In the genomic region with DNA sequence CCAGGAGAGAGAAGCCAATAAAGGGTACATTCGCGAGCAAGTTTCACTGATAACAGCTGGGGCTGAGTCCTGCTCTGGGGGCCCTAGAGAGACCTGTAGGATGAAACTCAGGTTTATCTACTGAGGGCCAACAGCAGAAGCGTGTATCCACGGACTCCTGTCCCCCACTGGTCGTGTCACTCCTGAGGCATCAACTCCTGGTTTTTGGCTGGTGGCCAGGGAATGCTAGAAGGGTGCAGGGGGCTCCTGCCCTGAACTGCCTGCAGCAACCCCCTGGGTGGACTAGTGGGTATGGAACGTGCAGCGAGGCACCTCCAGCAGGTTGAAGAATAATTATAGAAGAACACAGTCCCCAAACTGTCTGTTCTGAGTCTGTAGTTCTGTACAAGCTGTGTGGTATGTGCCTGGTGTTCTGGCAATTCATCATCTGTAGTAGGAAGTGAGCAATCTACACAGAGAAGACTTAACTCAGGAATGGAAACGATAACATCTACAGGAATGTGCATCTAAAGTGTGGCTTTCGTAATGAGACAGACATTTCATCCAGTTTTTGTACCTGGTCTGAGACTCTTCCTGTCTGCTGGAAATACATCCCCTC, we compare ENCODE assay signal across 12 cellular contexts.
A peak's percentile ranks its signal among the peaks of the same experiment; 100 is the strongest.
DNase-seq lines count a peak whose midpoint lies in the region; ATAC-seq and TF ChIP-seq lines count a peak whose summit lies in the region.
"Had no signal": no experiment of that assay in that cellular context is flagged by ENCODE, and none has a peak within 500 bp of the region (broad histone marks: within the 10 kb centered on the region; RNA-seq: fewer than 3 reads in every experiment).

No MANE protein-coding gene starts in this region.

- intact Hi-C loops in MCF 10A (cut with micrococcal nuclease) (no loop called here), breast epithelium (cut with DNase I; ENCODE audit: low total_unique reads) (no loop called here)

- H3K27me3 ChIP-seq in breast epithelium = no peaks in the 10 kb centered on the region

- peaks cover 36% of the 10 kb centered on the region for H3K4me1 Mint-ChIP-seq in MCF 10A (ENCODE audit: insufficient read depth, unreplicated experiment)
- H3K4me1 Mint-ChIP-seq in stimulated activated effector memory CD8-positive, alpha-beta T cell treated with anti-CD3 and anti-CD28 coated beads, Interleukin-12 subunit alpha, Interleukin-12 subunit beta, amount 100 ng/mL, for 72 hours = no peaks in the 10 kb centered on the region

- H3K27me3 Mint-ChIP-seq in MCF 10A (ENCODE audit: insufficient read depth, unreplicated experiment) = no peaks in the 10 kb centered on the region
- H3K27me3 Mint-ChIP-seq: CD4-positive, alpha-beta memory T cell had no signal

- no peak overlapping the region for H3K27ac ChIP-seq in breast epithelium
- 0 out of 2 replicates have a peak overlapping the region, but pooled peaks have one; percentile 2 for H3K27ac ChIP-seq in SK-N-MC
- H3K27ac ChIP-seq: coronary artery, prostate gland had no signal

- TF ChIP-seq POLR2A in breast epithelium (IDR thresholded peaks at IDR 0.05) = no peak

- H3K9me3 ChIP-seq in breast epithelium (no peaks in the 10 kb centered on the region), SK-N-MC (ENCODE audit: low read depth, low read length) (no peaks in the 10 kb centered on the region)
- H3K9me3 ChIP-seq: prostate gland had no signal

- peaks cover 7% of the 10 kb centered on the region for H3K9me3 Mint-ChIP-seq in MCF 10A (ENCODE audit: unreplicated experiment)
- H3K9me3 Mint-ChIP-seq in stimulated activated effector memory CD8-positive, alpha-beta T cell treated with anti-CD3 and anti-CD28 coated beads, Interleukin-12 subunit alpha, Interleukin-12 subunit beta, amount 100 ng/mL, for 72 hours = peaks cover 6% of the 10 kb centered on the region

- H3K27ac Mint-ChIP-seq in MCF 10A (ENCODE audit: low read depth, unreplicated experiment) = peak overlapping the region; percentile 52
- H3K27ac Mint-ChIP-seq in stimulated activated effector memory CD8-positive, alpha-beta T cell treated with anti-CD3 and anti-CD28 coated beads, Interleukin-12 subunit alpha, Interleukin-12 subunit beta, amount 100 ng/mL, for 72 hours = no peak overlapping the region
- H3K27ac Mint-ChIP-seq: CD4-positive, alpha-beta memory T cell had no signal

- H3K4me1 ChIP-seq in breast epithelium = no peaks in the 10 kb centered on the region
- H3K4me1 ChIP-seq: prostate gland had no signal

- no peak for TF ChIP-seq CTCF in MCF 10A (IDR thresholded peaks at IDR 0.05; ENCODE audit: unreplicated experiment)
- TF ChIP-seq CTCF in breast epithelium (IDR thresholded peaks at IDR 0.05) = no peak
- TF ChIP-seq CTCF in fibroblast of pulmonary artery (IDR thresholded peaks at IDR 0.05; ENCODE audit: low read length, missing control alignments) = no peak

- no peaks in the 10 kb centered on the region for H3K36me3 ChIP-seq in breast epithelium
- H3K36me3 ChIP-seq in SK-N-MC (ENCODE audit: insufficient read depth, low read length) = no peaks in the 10 kb centered on the region
- H3K36me3 ChIP-seq: prostate gland had no signal

- DNase-seq in MCF 10A (ENCODE audit: unreplicated experiment) (peak; percentile 51), breast epithelium (ENCODE audit: low spot score in 2 of 2) (no peak), SK-N-MC (ENCODE audit: low read depth, low spot score) (no peak), fibroblast of pulmonary artery (ENCODE audit: low read depth) (peak; percentile 85), medulla oblongata (ENCODE audit: extremely low spot score) (no peak)
- DNase-seq in stimulated activated effector memory CD8-positive, alpha-beta T cell treated with anti-CD3 and anti-CD28 coated beads, Interleukin-12 subunit alpha, Interleukin-12 subunit beta, amount 100 ng/mL, for 72 hours (ENCODE audit: low spot score in 2 of 2) = no peak
- no peak for DNase-seq in activated CD8-positive, alpha-beta memory T cell treated with anti-CD3 and anti-CD28 coated beads, Interleukin-2, amount 50 U/mL, for 4 hours
- DNase-seq: CD4-positive, alpha-beta memory T cell; NCI-H446 treated with DMSO at 0.1 percent for 48 hours had no signal

- H3K4me3 ChIP-seq in breast epithelium (no peak overlapping the region), SK-N-MC (no peak overlapping the region), fibroblast of pulmonary artery (replicated peaks; ENCODE audit: low read depth, low read length) (no peak overlapping the region)
- H3K4me3 ChIP-seq: coronary artery, prostate gland had no signal

- CTCF ChIA-PET in MCF 10A (lab: Yijun Ruan, JAX) = interaction anchor here (0.7 kb wide), 1 partner anchor 10 kb away, joined by 3 read pairs; no protein-coding TSS in a partner anchor

- no TSS peak for BruUV-seq in MCF 10A (replicated peaks; lab: Mats Ljungman, UMichigan)

- H3K4me3 Mint-ChIP-seq in MCF 10A (ENCODE audit: unreplicated experiment) = no peak overlapping the region
- H3K4me3 Mint-ChIP-seq in stimulated activated effector memory CD8-positive, alpha-beta T cell treated with anti-CD3 and anti-CD28 coated beads, Interleukin-12 subunit alpha, Interleukin-12 subunit beta, amount 100 ng/mL, for 72 hours = no peak overlapping the region
- H3K4me3 Mint-ChIP-seq: CD4-positive, alpha-beta memory T cell had no signal

- peaks cover 13% of the 10 kb centered on the region for H3K36me3 Mint-ChIP-seq in MCF 10A (ENCODE audit: insufficient read depth, unreplicated experiment)
- H3K36me3 Mint-ChIP-seq in stimulated activated effector memory CD8-positive, alpha-beta T cell treated with anti-CD3 and anti-CD28 coated beads, Interleukin-12 subunit alpha, Interleukin-12 subunit beta, amount 100 ng/mL, for 72 hours = no peaks in the 10 kb centered on the region

- POLR2A ChIA-PET in MCF 10A (lab: Yijun Ruan, JAX) = interaction anchor here (1.1 kb wide), 1 partner anchor 158 kb away, joined by 3 read pairs; no protein-coding TSS in a partner anchor

- no peak overlapping the region for H3K9ac ChIP-seq in SK-N-MC (ENCODE audit: insufficient read length)

- peak; percentile 16 for ATAC-seq in stimulated activated effector memory CD8-positive, alpha-beta T cell treated with anti-CD3 and anti-CD28 coated beads, Interleukin-12 subunit alpha, Interleukin-12 subunit beta, amount 100 ng/mL, for 72 hours
- ATAC-seq in GM21360 (IDR thresholded peaks at IDR 0.05; ENCODE audit: unreplicated experiment) = no peak

Comparison
In these comparisons a context has a peak if more than half of its experiments do, and no peak if none do; other contexts are left out.
1. DNase-seq: peak in MCF 10A (single experiment) and fibroblast of pulmonary artery (single experiment); none in breast epithelium (0 of 2), SK-N-MC (single experiment), stimulated activated effector memory CD8-positive, alpha-beta T cell treated with anti-CD3 and anti-CD28 coated beads, Interleukin-12 subunit alpha, Interleukin-12 subunit beta, amount 100 ng/mL, for 72 hours (0 of 2), medulla oblongata (single experiment) and activated CD8-positive, alpha-beta memory T cell treated with anti-CD3 and anti-CD28 coated beads, Interleukin-2, amount 50 U/mL, for 4 hours (single experiment).